Comparison of ENCODE assay signal across 7 cellular contexts in the genomic region with DNA sequence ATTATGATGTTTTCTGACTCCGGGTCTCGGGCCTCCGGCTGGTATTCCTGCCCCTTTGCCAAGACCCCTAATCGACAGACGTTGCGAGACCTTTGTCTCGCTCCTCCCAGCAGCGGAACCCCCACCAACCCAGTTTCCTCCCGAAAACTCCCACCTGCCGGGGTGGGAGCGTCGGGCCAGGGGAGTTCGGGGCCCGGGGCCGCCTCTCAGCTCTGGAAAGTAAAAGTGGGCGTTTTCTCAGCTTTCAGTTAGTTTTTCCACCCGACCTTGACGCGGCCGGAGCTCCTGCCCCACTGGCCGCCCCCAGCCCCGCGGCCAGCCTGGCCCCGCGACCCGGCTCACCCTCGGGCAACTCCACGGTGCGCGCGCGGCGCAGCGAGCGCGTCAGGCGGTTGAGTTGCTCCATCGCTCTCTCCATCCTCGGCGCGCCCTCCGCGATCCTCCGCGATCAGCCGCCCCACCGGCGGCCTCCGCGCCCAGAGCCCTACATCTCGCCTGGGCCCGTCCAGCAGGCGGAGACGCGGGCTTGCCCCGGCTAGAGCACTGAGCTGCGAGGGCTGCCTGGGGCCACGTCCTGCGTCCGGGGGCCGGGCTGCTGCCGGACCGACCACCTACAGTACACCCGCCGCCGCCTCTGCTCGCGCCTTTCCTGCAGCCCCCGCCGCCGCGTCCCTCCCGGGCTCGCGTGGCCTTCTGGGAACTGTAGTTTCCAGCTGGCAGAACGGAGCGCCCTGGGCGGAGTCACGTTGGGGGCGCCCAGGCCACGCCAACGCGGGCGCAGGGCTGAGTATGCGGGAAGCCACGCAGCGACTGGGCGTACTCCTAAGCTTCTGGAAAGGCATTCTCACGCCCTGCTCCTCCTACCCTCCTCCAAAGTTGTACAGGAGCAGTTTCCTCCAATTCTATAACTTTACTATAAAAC. TPM values are rescaled to one million over a fixed set of nuclear protein-coding genes. Genes with fewer than 3 reads are reported as not detected.
A peak's percentile ranks its signal among the peaks of the same experiment; 100 is the strongest.
DNase-seq lines count a peak whose midpoint lies in the region; ATAC-seq and TF ChIP-seq lines count a peak whose summit lies in the region.

A gene with protein sequence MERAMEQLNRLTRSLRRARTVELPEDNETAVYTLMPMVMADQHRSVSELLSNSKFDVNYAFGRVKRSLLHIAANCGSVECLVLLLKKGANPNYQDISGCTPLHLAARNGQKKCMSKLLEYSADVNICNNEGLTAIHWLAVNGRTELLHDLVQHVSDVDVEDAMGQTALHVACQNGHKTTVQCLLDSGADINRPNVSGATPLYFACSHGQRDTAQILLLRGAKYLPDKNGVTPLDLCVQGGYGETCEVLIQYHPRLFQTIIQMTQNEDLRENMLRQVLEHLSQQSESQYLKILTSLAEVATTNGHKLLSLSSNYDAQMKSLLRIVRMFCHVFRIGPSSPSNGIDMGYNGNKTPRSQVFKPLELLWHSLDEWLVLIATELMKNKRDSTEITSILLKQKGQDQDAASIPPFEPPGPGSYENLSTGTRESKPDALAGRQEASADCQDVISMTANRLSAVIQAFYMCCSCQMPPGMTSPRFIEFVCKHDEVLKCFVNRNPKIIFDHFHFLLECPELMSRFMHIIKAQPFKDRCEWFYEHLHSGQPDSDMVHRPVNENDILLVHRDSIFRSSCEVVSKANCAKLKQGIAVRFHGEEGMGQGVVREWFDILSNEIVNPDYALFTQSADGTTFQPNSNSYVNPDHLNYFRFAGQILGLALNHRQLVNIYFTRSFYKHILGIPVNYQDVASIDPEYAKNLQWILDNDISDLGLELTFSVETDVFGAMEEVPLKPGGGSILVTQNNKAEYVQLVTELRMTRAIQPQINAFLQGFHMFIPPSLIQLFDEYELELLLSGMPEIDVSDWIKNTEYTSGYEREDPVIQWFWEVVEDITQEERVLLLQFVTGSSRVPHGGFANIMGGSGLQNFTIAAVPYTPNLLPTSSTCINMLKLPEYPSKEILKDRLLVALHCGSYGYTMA (minus strand): TSS at position 695 of the 922 bp plus-strand sequence. CDS start 277 bp downstream, at position 418.

- H3K4me3 ChIP-seq in ascending aorta (peak within 1 kb of the TSS; percentile 59 to 90), hepatocyte (peak within 1 kb of the TSS; percentile 86)

- ATAC-seq in GM18498 (IDR thresholded peaks at IDR 0.05; ENCODE audit: unreplicated experiment) (peak; percentile 100), HG02885 (IDR thresholded peaks at IDR 0.05; ENCODE audit: poor library complexity, unreplicated experiment) (peak; percentile 98)

- H3K27ac ChIP-seq in ascending aorta (peak within 1 kb of the TSS; percentile 54 to 69), hepatocyte (peak within 1 kb of the TSS; percentile 67)

- no peaks in the 10 kb centered on the region for H4K20me1 ChIP-seq in hepatocyte (ENCODE audit: insufficient read depth, poor library complexity, severe bottlenecking)

- H3K79me2 ChIP-seq in hepatocyte: peaks cover 30% of the 10 kb centered on the region

- intact Hi-C loops in ascending aorta (cut with DNase I): loop anchor here (5.0 kb wide), 1 partner anchor 332 kb away; no protein-coding TSS in a partner anchor

- H3K27me3 ChIP-seq in ascending aorta (no peaks in the 10 kb centered on the region), hepatocyte (no peaks in the 10 kb centered on the region)

- TF ChIP-seq CTCF in ascending aorta (IDR thresholded peaks at IDR 0.05): peak; percentile 5 to 17 (median 9)
- TF ChIP-seq CTCF in hepatocyte (IDR thresholded peaks at IDR 0.05; ENCODE audit: poor library complexity): peak; percentile 29

- peaks cover 0 to 7% of the 10 kb centered on the region in 2 donors for H3K4me1 ChIP-seq in ascending aorta
- H3K4me1 ChIP-seq in hepatocyte (ENCODE audit: insufficient read depth): peaks cover 9% of the 10 kb centered on the region

- under 1% methylated on average over 64 of the region's 89 CpGs for WGBS in hepatocyte (ENCODE audit: low lambda C conversion rate, missing lambda C conversion rate)

- peak within 1 kb of the TSS; percentile 85 for H3K4me2 ChIP-seq in hepatocyte

- H3K36me3 ChIP-seq in ascending aorta: no peaks in the 10 kb centered on the region
- no peaks in the 10 kb centered on the region for H3K36me3 ChIP-seq in hepatocyte (replicated peaks; ENCODE audit: insufficient read depth, low read depth)

- H3K9me3 ChIP-seq in ascending aorta (no peaks in the 10 kb centered on the region), hepatocyte (ENCODE audit: low read depth) (no peaks in the 10 kb centered on the region)

- DNase-seq in NCI-H1694 (lab: John Stamatoyannopoulos, UW) (peak; percentile 64), T-helper 2 cell (peak; percentile 70 to 92 (median 81)), ascending aorta (ENCODE audit: low spot score in 2 of 2) (peak; percentile 43 to 95), hepatocyte (ENCODE audit: low spot score) (peak; percentile 92), retina (peak; percentile 98)

- H3K9me2 ChIP-seq in hepatocyte (replicated peaks; ENCODE audit: insufficient read depth): no peaks in the 10 kb centered on the region

- H2AFZ ChIP-seq in hepatocyte: peak within 1 kb of the TSS; percentile 86

RNA-seq across cellular contexts. Expression of the gene that starts here (rescaled TPM):
- 7.7 TPM for total RNA-seq in ascending aorta
- total RNA-seq in hepatocyte: 10.9 and 14.5 TPM in 2 replicates
- polyA plus RNA-seq in hepatocyte: 5.5 and 6.9 TPM in 2 replicates

Comparison
In these comparisons a context has a peak if more than half of its experiments do, and no peak if none do; other contexts are left out.
1. Peak in every context shown above with its lines: DNase-seq, ATAC-seq, H3K4me3 ChIP-seq and H3K27ac ChIP-seq.